In the genomic region with DNA sequence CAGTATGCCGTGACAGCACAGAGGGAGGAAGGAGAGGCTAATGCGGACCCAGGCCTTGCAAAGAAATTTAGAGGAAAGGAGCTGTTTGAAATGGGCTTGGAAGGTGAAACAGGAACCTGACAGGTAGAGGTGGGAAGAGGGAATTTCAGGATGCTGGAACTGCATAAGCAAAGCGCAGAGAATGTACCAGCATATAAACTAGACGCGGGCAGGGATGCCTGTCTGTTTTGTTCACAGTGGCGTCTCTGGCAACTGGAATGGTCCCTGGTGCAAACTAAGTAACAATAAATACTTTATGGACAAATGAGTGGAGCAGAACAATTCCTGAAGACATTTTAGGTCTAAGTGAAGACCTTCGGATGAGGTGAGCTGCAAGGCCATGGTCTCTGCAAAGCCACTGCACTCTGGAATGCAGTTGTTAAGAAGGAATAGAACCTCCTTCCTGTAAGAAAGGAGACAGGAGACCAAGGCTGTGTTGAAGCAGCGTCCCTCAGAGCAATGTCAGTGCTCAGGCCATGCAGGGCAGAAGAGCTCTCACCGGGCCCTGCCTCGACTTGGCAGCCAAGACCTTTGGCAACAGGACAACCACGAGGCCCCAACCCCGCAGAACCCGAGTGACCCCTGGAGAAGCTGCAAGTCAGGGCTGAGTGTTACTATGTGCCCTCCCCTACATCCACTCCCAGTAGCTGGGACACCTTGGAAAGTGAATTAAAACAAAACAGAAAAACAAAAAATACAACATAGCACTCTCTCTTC, we compare ENCODE assay signal across 2 cellular contexts.
TF ChIP-seq lines count a peak whose summit lies in the region.

No MANE protein-coding gene starts in this region.

TF ChIP-seq in liver, 16 proteins besides CTCF, POLR2A, EP300 and RAD21:
- TF ChIP-seq RXRA (IDR thresholded peaks at IDR 0.05) (peak; percentile 59 to 65), SP1 (IDR thresholded peaks at IDR 0.05) (no peak), NR2F2 (IDR thresholded peaks at IDR 0.05) (no peak), HNF4A (conservative IDR thresholded peaks at IDR 0.05) (peak; percentile 14 to 23)
- TF ChIP-seq, protein P1, sequence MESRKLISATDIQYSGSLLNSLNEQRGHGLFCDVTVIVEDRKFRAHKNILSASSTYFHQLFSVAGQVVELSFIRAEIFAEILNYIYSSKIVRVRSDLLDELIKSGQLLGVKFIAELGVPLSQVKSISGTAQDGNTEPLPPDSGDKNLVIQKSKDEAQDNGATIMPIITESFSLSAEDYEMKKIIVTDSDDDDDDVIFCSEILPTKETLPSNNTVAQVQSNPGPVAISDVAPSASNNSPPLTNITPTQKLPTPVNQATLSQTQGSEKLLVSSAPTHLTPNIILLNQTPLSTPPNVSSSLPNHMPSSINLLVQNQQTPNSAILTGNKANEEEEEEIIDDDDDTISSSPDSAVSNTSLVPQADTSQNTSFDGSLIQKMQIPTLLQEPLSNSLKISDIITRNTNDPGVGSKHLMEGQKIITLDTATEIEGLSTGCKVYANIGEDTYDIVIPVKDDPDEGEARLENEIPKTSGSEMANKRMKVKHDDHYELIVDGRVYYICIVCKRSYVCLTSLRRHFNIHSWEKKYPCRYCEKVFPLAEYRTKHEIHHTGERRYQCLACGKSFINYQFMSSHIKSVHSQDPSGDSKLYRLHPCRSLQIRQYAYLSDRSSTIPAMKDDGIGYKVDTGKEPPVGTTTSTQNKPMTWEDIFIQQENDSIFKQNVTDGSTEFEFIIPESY (IDR thresholded peaks at IDR 0.05), result no peak

TF ChIP-seq in HepG2, 621 proteins besides CTCF, POLR2A, EP300 and RAD21:
- TF ChIP-seq FIP1L1 (IDR thresholded peaks at IDR 0.05; ENCODE audit: borderline replicate concordance, insufficient read depth, low read depth, low read length) (no peak), ZSCAN22 (CRISPR knock-in tag; IDR thresholded peaks at IDR 0.05) (no peak), ZSCAN29 (CRISPR knock-in tag; conservative IDR thresholded peaks at IDR 0.05) (no peak), ZNF766 (CRISPR knock-in tag; IDR thresholded peaks at IDR 0.05; ENCODE audit: borderline replicate concordance) (no peak), ZFP82 (CRISPR knock-in tag; IDR thresholded peaks at IDR 0.05; ENCODE audit: borderline replicate concordance) (no peak), ZNF253 (CRISPR knock-in tag; IDR thresholded peaks at IDR 0.05; ENCODE audit: borderline replicate concordance) (no peak), HOXA7 (CRISPR knock-in tag; IDR thresholded peaks at IDR 0.05) (no peak), MED8 (CRISPR knock-in tag; IDR thresholded peaks at IDR 0.05; ENCODE audit: insufficient replicate concordance) (no peak), ZC3H13 (CRISPR knock-in tag; IDR thresholded peaks at IDR 0.05) (no peak), SPEN (CRISPR knock-in tag; IDR thresholded peaks at IDR 0.05; ENCODE audit: low read depth) (no peak), NBN (conservative IDR thresholded peaks at IDR 0.05) (no peak), KLF12 (CRISPR knock-in tag; IDR thresholded peaks at IDR 0.05; ENCODE audit: borderline replicate concordance) (no peak), ZNF652 (CRISPR knock-in tag; IDR thresholded peaks at IDR 0.05; ENCODE audit: borderline replicate concordance, low read depth) (no peak), ARNTL (CRISPR knock-in tag; IDR thresholded peaks at IDR 0.05) (no peak), TRIM24 (CRISPR knock-in tag; IDR thresholded peaks at IDR 0.05) (no peak), ZZZ3 (CRISPR knock-in tag; IDR thresholded peaks at IDR 0.05; ENCODE audit: borderline replicate concordance) (no peak), TEAD2 (CRISPR knock-in tag; IDR thresholded peaks at IDR 0.05) (no peak), SRSF4 (IDR thresholded peaks at IDR 0.05; ENCODE audit: low read depth, low read length, poor library complexity, severe bottlenecking) (no peak)
- TF ChIP-seq, protein P2, sequence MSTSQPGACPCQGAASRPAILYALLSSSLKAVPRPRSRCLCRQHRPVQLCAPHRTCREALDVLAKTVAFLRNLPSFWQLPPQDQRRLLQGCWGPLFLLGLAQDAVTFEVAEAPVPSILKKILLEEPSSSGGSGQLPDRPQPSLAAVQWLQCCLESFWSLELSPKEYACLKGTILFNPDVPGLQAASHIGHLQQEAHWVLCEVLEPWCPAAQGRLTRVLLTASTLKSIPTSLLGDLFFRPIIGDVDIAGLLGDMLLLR (CRISPR knock-in tag; IDR thresholded peaks at IDR 0.05), result no peak
